ENCODE assay signal across 32 cellular contexts in the genomic region with DNA sequence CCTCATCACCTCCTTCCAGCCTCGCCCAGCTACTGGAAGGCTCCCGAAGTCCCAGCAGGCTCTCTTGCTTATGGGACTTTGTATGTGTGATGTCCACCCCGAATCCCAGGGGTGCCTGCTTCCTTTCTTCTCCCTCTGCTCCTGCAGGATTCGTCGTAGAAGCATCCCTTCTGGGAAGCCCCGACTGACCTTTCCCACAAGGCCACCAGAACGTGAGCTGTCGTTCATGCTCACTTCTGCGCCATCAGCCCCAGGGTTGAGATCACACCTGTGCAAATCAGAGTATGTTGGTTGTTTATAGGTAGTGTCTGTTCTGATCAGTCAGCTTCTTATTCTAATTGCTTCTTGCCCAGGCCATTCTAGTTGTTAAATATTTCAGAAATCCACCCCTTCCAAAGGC.
"Had no signal": no experiment of that assay in that cellular context is flagged by ENCODE, and none has a peak within 500 bp of the region (broad histone marks: within the 10 kb centered on the region; RNA-seq: fewer than 3 reads in every experiment).

No MANE protein-coding gene starts in this region.

- H3K9me3 ChIP-seq: adrenal gland, body of pancreas, breast epithelium, colonic mucosa had no signal

- ATAC-seq: activated CD4-positive, alpha-beta T cell treated with anti-CD3 and anti-CD28 coated beads for 36 hours; activated naive CD8-positive, alpha-beta T cell treated with anti-CD3 and anti-CD28 coated beads, Interleukin-2, amount 50 U/mL, for 24 hours; activated T-cell treated with anti-CD3 and anti-CD28 coated beads, Interleukin-2, amount 50 U/mL, for 72 hours; body of pancreas had no signal

- H3K27me3 ChIP-seq: adrenal gland, body of pancreas, breast epithelium, cardiac muscle cell, colonic mucosa, esophagus squamous epithelium had no signal

- H3K36me3 Mint-ChIP-seq: activated naive CD8-positive, alpha-beta T cell had no signal

- H3K27ac ChIP-seq: adrenal gland, body of pancreas, breast epithelium, cardiac muscle cell, colonic mucosa, epithelial cell of prostate, esophagus squamous epithelium had no signal

- H3K9me3 Mint-ChIP-seq: activated CD4-positive, alpha-beta memory T cell treated with anti-CD3 and anti-CD28 coated beads, Interleukin-2, amount 10 ng/mL, durations not matched to agents 7 days and 5 days; activated CD4-positive, alpha-beta T cell treated with anti-CD3 and anti-CD28 coated beads, Interleukin-2, amount 10 ng/mL, durations not matched to agents 24 days and 14 days; activated naive CD8-positive, alpha-beta T cell treated with anti-CD3 and anti-CD28 coated beads, Interleukin-2, amount 50 U/mL, for 24 hours; activated T-cell treated with anti-CD3 and anti-CD28 coated beads, Interleukin-2, amount 50 U/mL, for 24 hours; activated T-cell treated with anti-CD3 and anti-CD28 coated beads, Interleukin-2, amount 50 U/mL, for 72 hours had no signal

- DNase-seq: activated CD4-positive, alpha-beta memory T cell treated with anti-CD3 and anti-CD28 coated beads, Interleukin-2, amount 10 ng/mL, durations not matched to agents 7 days and 5 days; activated CD4-positive, alpha-beta T cell treated with anti-CD3 and anti-CD28 coated beads for 36 hours; activated CD4-positive, alpha-beta T cell treated with anti-CD3 and anti-CD28 coated beads, Interleukin-2, amount 10 ng/mL, durations not matched to agents 24 days and 14 days; activated CD4-positive, alpha-beta T cell treated with anti-CD3 and anti-CD28 coated beads, Interleukin-2, amount 50 U/mL, for 4 hours; activated CD4-positive, CD25-positive, alpha-beta regulatory T cell; activated CD4-positive, CD25-positive, alpha-beta regulatory T cell treated with anti-CD3 and anti-CD28 coated beads, Interleukin-2, amount 50 U/mL, for 72 hours; activated CD8-positive, alpha-beta memory T cell treated with anti-CD3 and anti-CD28 coated beads, Interleukin-2, amount 50 U/mL, for 48 hours; activated effector memory CD4-positive, alpha-beta T cell treated with Interleukin-2 at 50 U/mL for 16 hours; activated gamma-delta T cell treated with Interleukin-2 at 50 U/mL for 16 hours; activated naive CD4-positive, alpha-beta T cell treated with anti-CD3 and anti-CD28 coated beads, Interleukin-2, amount 50 U/mL, for 16 hours; activated naive CD4-positive, alpha-beta T cell treated with Interleukin-2 at 50 U/mL for 16 hours; activated naive CD8-positive, alpha-beta T cell treated with anti-CD3 and anti-CD28 coated beads, Interleukin-2, amount 50 U/mL, for 24 hours; activated T-cell treated with anti-CD3 and anti-CD28 coated beads for 4 hours; activated T-cell treated with anti-CD3 and anti-CD28 coated beads, Interleukin-2, amount 50 U/mL, for 24 hours; activated T-cell treated with anti-CD3 and anti-CD28 coated beads, Interleukin-2, amount 50 U/mL, for 72 hours; adrenal gland; amygdala; body of pancreas; central memory CD4-positive, alpha-beta T cell; cerebellar nuclear complex; colonic mucosa; effector CD8-positive, alpha-beta T cell; esophagus squamous epithelium; T-helper 1 cell; T-helper 2 cell had no signal

- H3K4me1 Mint-ChIP-seq: activated CD4-positive, alpha-beta T cell treated with anti-CD3 and anti-CD28 coated beads for 36 hours; activated naive CD8-positive, alpha-beta T cell treated with anti-CD3 and anti-CD28 coated beads, Interleukin-2, amount 50 U/mL, for 24 hours had no signal

- H3K4me3 Mint-ChIP-seq: activated CD4-positive, alpha-beta memory T cell treated with anti-CD3 and anti-CD28 coated beads, Interleukin-2, amount 10 ng/mL, durations not matched to agents 7 days and 5 days; activated CD4-positive, alpha-beta T cell treated with anti-CD3 and anti-CD28 coated beads for 36 hours; activated CD4-positive, alpha-beta T cell treated with anti-CD3 and anti-CD28 coated beads, Interleukin-2, amount 10 ng/mL, durations not matched to agents 24 days and 14 days; activated naive CD8-positive, alpha-beta T cell; activated naive CD8-positive, alpha-beta T cell treated with anti-CD3 and anti-CD28 coated beads, Interleukin-2, amount 50 U/mL, for 24 hours; activated T-cell treated with anti-CD3 and anti-CD28 coated beads, Interleukin-2, amount 50 U/mL, for 24 hours; activated T-cell treated with anti-CD3 and anti-CD28 coated beads, Interleukin-2, amount 50 U/mL, for 72 hours had no signal

- H3K36me3 ChIP-seq: adrenal gland, breast epithelium, cardiac muscle cell, colonic mucosa, esophagus squamous epithelium had no signal

- H3K27ac Mint-ChIP-seq: activated CD4-positive, alpha-beta memory T cell treated with anti-CD3 and anti-CD28 coated beads, Interleukin-2, amount 10 ng/mL, durations not matched to agents 7 days and 5 days; activated CD4-positive, alpha-beta T cell treated with anti-CD3 and anti-CD28 coated beads for 36 hours; activated CD4-positive, alpha-beta T cell treated with anti-CD3 and anti-CD28 coated beads, Interleukin-2, amount 10 ng/mL, durations not matched to agents 24 days and 14 days; activated naive CD8-positive, alpha-beta T cell; activated naive CD8-positive, alpha-beta T cell treated with anti-CD3 and anti-CD28 coated beads, Interleukin-2, amount 50 U/mL, for 24 hours; activated T-cell treated with anti-CD3 and anti-CD28 coated beads, Interleukin-2, amount 50 U/mL, for 24 hours; activated T-cell treated with anti-CD3 and anti-CD28 coated beads, Interleukin-2, amount 50 U/mL, for 72 hours had no signal

- H3K4me3 ChIP-seq: adrenal gland, body of pancreas, breast epithelium, cardiac muscle cell, colonic mucosa, esophagus squamous epithelium had no signal

- H3K27me3 Mint-ChIP-seq: activated CD4-positive, alpha-beta T cell treated with anti-CD3 and anti-CD28 coated beads for 36 hours; activated naive CD8-positive, alpha-beta T cell; activated naive CD8-positive, alpha-beta T cell treated with anti-CD3 and anti-CD28 coated beads, Interleukin-2, amount 50 U/mL, for 24 hours; activated T-cell treated with anti-CD3 and anti-CD28 coated beads, Interleukin-2, amount 50 U/mL, for 24 hours had no signal

- FAIRE-seq: endometrium, endothelial cell of umbilical vein, frontal cortex had no signal

- H3K4me1 ChIP-seq: body of pancreas, breast epithelium, colonic mucosa had no signal
